ENCODE assay signal across 8 cellular contexts in genomic region chr16:56999409-57000270, GRCh38. TPM values are rescaled to one million over a fixed set of nuclear protein-coding genes. Genes with fewer than 3 reads are reported as not detected.
A peak's percentile ranks its signal among the peaks of the same experiment; 100 is the strongest.
DNase-seq lines count a peak whose midpoint lies in the region; ATAC-seq lines count a peak whose summit lies in the region.

No MANE protein-coding gene starts in this region.

- no peaks in the 10 kb centered on the region for H3K27me3 Mint-ChIP-seq in activated naive CD4-positive, alpha-beta T cell treated with anti-CD3 and anti-CD28 coated beads, Interleukin-2, amount 10 ng/mL, durations not matched to agents 7 days and 5 days

- no peaks in the 10 kb centered on the region for H3K9me3 Mint-ChIP-seq in activated naive CD4-positive, alpha-beta T cell treated with anti-CD3 and anti-CD28 coated beads, Interleukin-2, amount 10 ng/mL, durations not matched to agents 7 days and 5 days

- H3K4me3 ChIP-seq in ACC112 (ENCODE audit: low read depth, low read length) (peak overlapping the region; percentile 14; the same call in 1 of the 2 replicates), H7 (ENCODE audit: insufficient read depth, low read depth, low read length) (no peak overlapping the region)

- H3K27ac Mint-ChIP-seq in activated naive CD4-positive, alpha-beta T cell treated with anti-CD3 and anti-CD28 coated beads, Interleukin-2, amount 10 ng/mL, durations not matched to agents 7 days and 5 days: peak overlapping the region; percentile 87

- H2AFZ ChIP-seq in ACC112 (ENCODE audit: low read length, unreplicated experiment): no peak overlapping the region

- peaks cover 68% of the 10 kb centered on the region for H3K36me3 Mint-ChIP-seq in activated naive CD4-positive, alpha-beta T cell treated with anti-CD3 and anti-CD28 coated beads, Interleukin-2, amount 10 ng/mL, durations not matched to agents 7 days and 5 days

- DNase-seq in H7 (peak; percentile 16), mesenteric fat pad (ENCODE audit: low spot score) (peak; percentile 72), COLO668 (lab: John Stamatoyannopoulos, UW; ENCODE audit: unreplicated experiment) (no peak), GM03348 (ENCODE audit: low spot score) (no peak), NCI-H510A (lab: John Stamatoyannopoulos, UW) (no peak)
- DNase-seq in activated naive CD4-positive, alpha-beta T cell treated with anti-CD3 and anti-CD28 coated beads, Interleukin-2, amount 10 ng/mL, durations not matched to agents 7 days and 5 days: peak; percentile 47

- peak overlapping the region; percentile 10 for H3K4me3 Mint-ChIP-seq in activated naive CD4-positive, alpha-beta T cell treated with anti-CD3 and anti-CD28 coated beads, Interleukin-2, amount 10 ng/mL, durations not matched to agents 7 days and 5 days

- peaks cover 93% of the 10 kb centered on the region for H3K4me1 Mint-ChIP-seq in activated naive CD4-positive, alpha-beta T cell treated with anti-CD3 and anti-CD28 coated beads, Interleukin-2, amount 10 ng/mL, durations not matched to agents 7 days and 5 days

- H3K27me3 ChIP-seq in ACC112 (ENCODE audit: insufficient read depth, low read length) (no peaks in the 10 kb centered on the region), H7 (ENCODE audit: control insufficient read depth, insufficient read depth, low read length) (no peaks in the 10 kb centered on the region; the same call in 1 of the 2 replicates)

- CTCF ChIA-PET in activated naive CD4-positive, alpha-beta T cell treated with anti-CD3 and anti-CD28 coated beads, Interleukin-2, amount 10 ng/mL, durations not matched to agents 7 days and 5 days (lab: Charles Lee): interaction anchor here (0.7 to 1.7 kb wide), 4 partner anchors 10 to 133 kb away, joined by 3 to 8 read pairs (median 4); partner anchors contain the start of gene NLRC5

- peaks cover 78% of the 10 kb centered on the region for H3K79me2 ChIP-seq in ACC112 (ENCODE audit: control insufficient read depth, insufficient read depth, low read length, unreplicated experiment)

- H3K27ac ChIP-seq in ACC112 (ENCODE audit: low read depth, low read length): peak overlapping the region; percentile 99

- H3K4me1 ChIP-seq in ACC112 (ENCODE audit: control insufficient read depth, insufficient read depth, low read length, unreplicated experiment): peaks cover 35% of the 10 kb centered on the region

- ATAC-seq in GM19395 (IDR thresholded peaks at IDR 0.05; ENCODE audit: unreplicated experiment): no peak

- H3K36me3 ChIP-seq in ACC112 (ENCODE audit: insufficient read depth, low read length) (peaks cover 7% of the 10 kb centered on the region; the same call in 1 of the 2 replicates), H7 (replicated peaks; ENCODE audit: control insufficient read depth, insufficient read depth, low read length) (no peaks in the 10 kb centered on the region)

RNA-seq across cellular contexts. Expression of gene NLRC5, which starts 10.3 kb away (rescaled TPM):
- 0.80 and 0.85 TPM in 2 replicates for total RNA-seq in H7 (2014; rRNA removed; shearing (Covaris generic))
- 63.9 TPM for total RNA-seq in mesenteric fat pad

RNA-seq across cellular contexts. Expression of gene CETP, which starts 37.9 kb away (rescaled TPM):
- total RNA-seq in H7 (2014; rRNA removed; shearing (Covaris generic)): not detected in 2 replicates
- 6.4 TPM for total RNA-seq in mesenteric fat pad

Comparison
In these comparisons a context has a peak if more than half of its experiments do, and no peak if none do; other contexts are left out.
1. DNase-seq: peak in H7 (single experiment), activated naive CD4-positive, alpha-beta T cell treated with anti-CD3 and anti-CD28 coated beads, Interleukin-2, amount 10 ng/mL, durations not matched to agents 7 days and 5 days (single experiment) and mesenteric fat pad (single experiment); none in COLO668 (single experiment), GM03348 (single experiment) and NCI-H510A (single experiment).
2. RNA of gene NLRC5, which starts 10.3 kb away (total RNA-seq): 63.9 TPM in mesenteric fat pad (single experiment); 0.80 to 0.85 TPM in H7; every median in the first group is over 10 times any median in the second.